Comparison of ENCODE assay signal across 11 cellular contexts in the genomic region with DNA sequence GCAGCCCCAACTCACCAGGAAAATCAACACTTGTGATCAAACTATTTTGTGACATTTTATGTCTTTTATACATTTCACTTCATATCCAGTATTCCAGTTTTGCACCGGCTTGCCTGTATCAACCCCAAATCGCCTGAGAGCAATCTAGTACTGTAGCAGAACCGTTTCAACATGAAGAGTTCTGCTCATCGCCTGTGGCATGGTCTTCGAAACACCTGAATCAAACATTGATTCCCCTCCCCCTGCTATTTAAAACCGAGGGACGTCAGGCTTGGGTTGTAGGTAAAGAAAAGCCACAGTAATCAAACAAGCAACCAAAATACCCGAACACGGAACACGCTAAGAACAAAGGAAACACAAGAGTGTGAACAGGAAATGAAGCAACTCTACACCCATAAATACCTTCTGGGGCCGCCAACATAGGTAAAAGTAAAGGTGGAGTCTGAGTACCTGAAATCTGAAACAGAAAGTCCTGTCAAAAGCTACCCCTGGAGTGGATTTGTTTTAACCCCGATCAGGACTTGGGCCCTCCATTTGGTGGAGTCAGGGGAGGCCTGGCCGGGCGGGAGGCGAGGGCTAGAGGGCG. TPM values are rescaled to one million over a fixed set of nuclear protein-coding genes. Genes with fewer than 3 reads are reported as not detected.
DNase-seq lines count a peak whose midpoint lies in the region; ATAC-seq, FAIRE-seq and TF ChIP-seq lines count a peak whose summit lies in the region.
"Not testable (repeated sequence)": the region's sequence is repeated elsewhere in the genome, so short reads cannot be mapped to it uniquely, and the experiment has no call there.
"Had no signal": no experiment of that assay in that cellular context is flagged by ENCODE, and none has a peak within 500 bp of the region (broad histone marks: within the 10 kb centered on the region; RNA-seq: fewer than 3 reads in every experiment).

No MANE protein-coding gene starts in this region.

- not testable (repeated sequence) for H3K27ac Mint-ChIP-seq in activated CD4-positive, alpha-beta T cell treated with anti-CD3 and anti-CD28 coated beads, Interleukin-2, amount 10 ng/mL, durations not matched to agents 24 days and 14 days

- not testable (repeated sequence) for TF ChIP-seq CTCF in GM12864 (IDR thresholded peaks at IDR 0.05; ENCODE audit: low read depth, low read length, missing control alignments); OCI-LY3 (IDR thresholded peaks at IDR 0.05; ENCODE audit: low read depth, low read length); endothelial cell of umbilical vein (IDR thresholded peaks at IDR 0.05; ENCODE audit: extremely low read depth in 1 of 2, insufficient read depth in 1 of 2, low read depth in 1 of 2, low read length in 2 of 2); kidney epithelial cell (IDR thresholded peaks at IDR 0.05; ENCODE audit: insufficient read depth, low read length, poor library complexity, severe bottlenecking); pancreas (IDR thresholded peaks at IDR 0.05); tibial artery (IDR thresholded peaks at IDR 0.05)

- not testable (repeated sequence) for H3K9me3 Mint-ChIP-seq in activated CD4-positive, alpha-beta T cell treated with anti-CD3 and anti-CD28 coated beads, Interleukin-2, amount 10 ng/mL, durations not matched to agents 24 days and 14 days

- not testable (repeated sequence) for H3K27ac ChIP-seq in OCI-LY3 (ENCODE audit: low read length); endothelial cell of umbilical vein (ENCODE audit: insufficient read depth, low read depth, low read length)
- H3K27ac ChIP-seq in pancreas (peak overlapping the region in 3 of 4 donors; percentile 49 to 69 (median 55)), tibial artery (peak overlapping the region in 1 of 2 donors; percentile 39)

- H3K36me3 Mint-ChIP-seq in activated CD4-positive, alpha-beta T cell treated with anti-CD3 and anti-CD28 coated beads, Interleukin-2, amount 10 ng/mL, durations not matched to agents 24 days and 14 days (ENCODE audit: low read depth) = not testable (repeated sequence)

- TSS peak; percentile 72 for BruUV-seq in endothelial cell of umbilical vein (replicated peaks; lab: Mats Ljungman, UMichigan)

- H3K4me3 Mint-ChIP-seq in activated CD4-positive, alpha-beta T cell treated with anti-CD3 and anti-CD28 coated beads, Interleukin-2, amount 10 ng/mL, durations not matched to agents 24 days and 14 days = peak overlapping the region; percentile 43

- 0 to 1% methylated on average over 5 to 8 of the region's 16 CpGs for WGBS in pancreas, 2 donors

- not testable (repeated sequence) for H3K27me3 Mint-ChIP-seq in activated CD4-positive, alpha-beta T cell treated with anti-CD3 and anti-CD28 coated beads, Interleukin-2, amount 10 ng/mL, durations not matched to agents 24 days and 14 days

- not testable (repeated sequence) for H4K20me1 ChIP-seq in OCI-LY3 (ENCODE audit: insufficient read depth, low read length); endothelial cell of umbilical vein (replicated peaks; ENCODE audit: control insufficient read depth, extremely low read depth, insufficient read depth, low read length)

- not testable (repeated sequence) for H3K27me3 ChIP-seq in OCI-LY3 (ENCODE audit: low read depth, low read length); adipocyte (replicated peaks; ENCODE audit: control insufficient read depth, insufficient read depth, low read length); endothelial cell of umbilical vein (ENCODE audit: control insufficient read depth in 2 of 2, insufficient read depth in 2 of 2, low read length in 2 of 2); kidney epithelial cell (ENCODE audit: control insufficient read depth, insufficient read depth, low read length); pancreas; tibial artery

- not testable (repeated sequence) for H3K36me3 ChIP-seq in OCI-LY3 (replicated peaks; ENCODE audit: low read depth, low read length); adipocyte (ENCODE audit: control insufficient read depth, insufficient read depth, low read length, severe bottlenecking); endothelial cell of umbilical vein (ENCODE audit: control insufficient read depth in 2 of 2, extremely low read depth in 1 of 2, insufficient read depth in 2 of 2, low read length in 2 of 2); kidney epithelial cell (ENCODE audit: control insufficient read depth, insufficient read depth, low read length); pancreas; tibial artery

- not testable (repeated sequence) for FAIRE-seq in endothelial cell of umbilical vein (lab: Jason Lieb, UNC); pancreas (lab: Jason Lieb, UNC)

- H3K9ac ChIP-seq in OCI-LY3 (ENCODE audit: low read length) (peak overlapping the region; percentile 43; the same call in 1 of the 2 replicates), adipocyte (ENCODE audit: low read length) (peak overlapping the region; percentile 66)
- not testable (repeated sequence) for H3K9ac ChIP-seq in endothelial cell of umbilical vein (replicated peaks; ENCODE audit: extremely low read depth, insufficient read depth, low read length)

- CTCF ChIA-PET in endothelial cell of umbilical vein (lab: Charles Lee) = not testable (repeated sequence)

- DNase-seq in GM12864 (ENCODE audit: low read depth); adipocyte (ENCODE audit: low read depth); endothelial cell of umbilical vein (ENCODE audit: low read depth, low spot score); kidney epithelial cell (ENCODE audit: low read depth); pancreas; tibial artery: not testable (repeated sequence)
- DNase-seq in activated CD4-positive, alpha-beta T cell treated with anti-CD3 and anti-CD28 coated beads, Interleukin-2, amount 10 ng/mL, durations not matched to agents 24 days and 14 days = peak; percentile 79

- POLR2A ChIA-PET in endothelial cell of umbilical vein (lab: Charles Lee) = not testable (repeated sequence)

- H3K79me2 ChIP-seq in OCI-LY3 (ENCODE audit: low read length); endothelial cell of umbilical vein (ENCODE audit: control insufficient read depth, insufficient read depth, low read length): not testable (repeated sequence)

- intact Hi-C loops in activated CD4-positive, alpha-beta T cell treated with anti-CD3 and anti-CD28 coated beads, Interleukin-2, amount 10 ng/mL, durations not matched to agents 24 days and 14 days (cut with micrococcal nuclease); endothelial cell of umbilical vein (cut with micrococcal nuclease); pancreas (cut with DNase I); tibial artery (cut with DNase I; ENCODE audit: low total_unique reads): not testable (repeated sequence)

- H2AFZ ChIP-seq in OCI-LY3 (ENCODE audit: low read depth, low read length); endothelial cell of umbilical vein (ENCODE audit: low read depth, low read length): not testable (repeated sequence)

- not testable (repeated sequence) for TF ChIP-seq POLR2A in endothelial cell of umbilical vein (IDR thresholded peaks at IDR 0.05; ENCODE audit: low read depth, low read length)

- ATAC-seq in pancreas = not testable (repeated sequence)

- not testable (repeated sequence) for H3K4me1 ChIP-seq in OCI-LY3 (ENCODE audit: low read length); adipocyte (ENCODE audit: control insufficient read depth, insufficient read depth, low read length); endothelial cell of umbilical vein (ENCODE audit: control insufficient read depth, extremely low read depth, insufficient read depth, low read length); pancreas; tibial artery

- H3K4me2 ChIP-seq in OCI-LY3 (ENCODE audit: low read length) = peak overlapping the region; percentile 56
- not testable (repeated sequence) for H3K4me2 ChIP-seq in endothelial cell of umbilical vein (ENCODE audit: insufficient read depth, low read length)

- H3K4me3 ChIP-seq in GM12864 (ENCODE audit: low read depth, low read length) = peak overlapping the region; percentile 39; the same call in 1 of the 2 replicates
- H3K4me3 ChIP-seq in OCI-LY3 (ENCODE audit: low read length) = peak overlapping the region; percentile 71
- H3K4me3 ChIP-seq in adipocyte (ENCODE audit: low read length) = peak overlapping the region; percentile 74
- peak overlapping the region in 1 of 3 experiments; percentile 22 for H3K4me3 ChIP-seq in endothelial cell of umbilical vein (replicated peaks in 1 of 3; ENCODE audit: insufficient read depth in 1 of 3, low read depth in 1 of 3, low read length in 3 of 3)
- peak overlapping the region; percentile 44 for H3K4me3 ChIP-seq in kidney epithelial cell (ENCODE audit: low read depth, low read length)
- H3K4me3 ChIP-seq in pancreas = peak overlapping the region in 2 of 4 donors; percentile 27 to 31
- peak overlapping the region; percentile 46 for H3K4me3 ChIP-seq in tibial artery

- dilution Hi-C loops in endothelial cell of umbilical vein (cut with MboI; ENCODE audit: extremely low pct_ligation_motif_present, low sequenced_read_pairs) = not testable (repeated sequence)

- not testable (repeated sequence) for H3K4me1 Mint-ChIP-seq in activated CD4-positive, alpha-beta T cell treated with anti-CD3 and anti-CD28 coated beads, Interleukin-2, amount 10 ng/mL, durations not matched to agents 24 days and 14 days

- not testable (repeated sequence) for H3K9me1 ChIP-seq in endothelial cell of umbilical vein (replicated peaks; ENCODE audit: control insufficient read depth, extremely low read depth, insufficient read depth, low read length)

- not testable (repeated sequence) for H3K9me3 ChIP-seq in OCI-LY3 (ENCODE audit: insufficient read depth, low read length); adipocyte (ENCODE audit: control insufficient read depth, low read length); endothelial cell of umbilical vein (replicated peaks; ENCODE audit: control insufficient read depth, insufficient read depth, low read length); pancreas; tibial artery

RNA-seq across cellular contexts. Expression of a gene that starts 27.6 kb away (rescaled TPM):
- not detected in 2 replicates for total RNA-seq in activated CD4-positive, alpha-beta T cell treated with anti-CD3 and anti-CD28 coated beads, Interleukin-2, amount 10 ng/mL, durations not matched to agents 24 days and 14 days
- total RNA-seq in endothelial cell of umbilical vein (not detected in 2 replicates), kidney epithelial cell (not detected in 2 replicates), pancreas (not detected)
- polyA plus RNA-seq in endothelial cell of umbilical vein (not detected in 2 replicates), pancreas (not detected)
- not detected in 2 replicates for polyA plus RNA-seq in endothelial cell of umbilical vein (2011; cell fraction: cytosol; rRNA removed)
- polyA plus RNA-seq in endothelial cell of umbilical vein (2011; cell fraction: nucleus; rRNA removed) = not detected in 2 replicates
- polyA plus RNA-seq in endothelial cell of umbilical vein (2012) = not detected in 2 replicates
- polyA minus RNA-seq in endothelial cell of umbilical vein = not detected in 2 replicates
- polyA minus RNA-seq in endothelial cell of umbilical vein (2011; cell fraction: cytosol; rRNA and poly(A)+ RNA removed) = not detected
- not detected in 2 replicates for polyA minus RNA-seq in endothelial cell of umbilical vein (2011; cell fraction: nucleus; rRNA and poly(A)+ RNA removed)
- total RNA-seq: foreskin keratinocyte, HT-29, subcutaneous adipose tissue had no signal
- polyA plus RNA-seq: foreskin keratinocyte had no signal
